Comparison of ENCODE assay signal across 8 cellular contexts in the genomic region with DNA sequence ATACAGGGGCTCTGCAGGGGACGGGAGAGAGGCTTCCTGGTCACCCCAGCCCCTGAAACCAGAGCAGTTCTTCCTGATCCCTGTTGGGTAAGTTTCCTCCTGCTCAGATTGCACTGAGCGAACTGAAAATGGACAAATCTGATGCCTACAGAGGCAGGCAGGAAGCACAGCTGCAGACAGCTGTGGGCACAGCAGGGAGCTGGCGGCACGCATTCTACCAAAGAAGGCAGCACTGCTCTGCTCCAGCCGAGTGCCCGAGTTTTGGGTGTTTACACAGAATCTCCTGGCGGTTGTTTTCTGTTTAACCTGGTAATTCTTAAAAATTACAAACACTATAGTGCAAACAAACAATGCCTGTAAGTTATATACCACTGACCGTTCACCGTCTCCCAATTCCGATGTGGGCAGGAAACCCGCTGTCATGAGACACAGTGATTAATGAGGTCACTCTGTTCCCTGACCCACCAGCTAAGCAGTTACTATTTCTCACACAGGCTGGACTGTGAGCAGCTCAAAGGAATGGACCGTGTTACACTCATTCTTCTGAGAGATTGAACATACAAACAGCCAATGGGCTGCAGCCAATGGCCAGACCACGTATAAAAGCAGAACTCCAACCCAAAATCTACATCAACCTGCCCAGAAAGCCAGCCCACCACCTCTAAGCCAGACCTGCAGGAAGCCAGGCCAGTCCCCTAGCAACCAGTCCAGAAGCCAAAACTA. TPM values are rescaled to one million over a fixed set of nuclear protein-coding genes. Genes with fewer than 3 reads are reported as not detected.
DNase-seq lines count a peak whose midpoint lies in the region; ATAC-seq and TF ChIP-seq lines count a peak whose summit lies in the region.

No MANE protein-coding gene starts in this region.

- H3K4me3 Mint-ChIP-seq in MCF 10A (ENCODE audit: unreplicated experiment), result no peak overlapping the region

- H3K36me3 ChIP-seq in breast epithelium (no peaks in the 10 kb centered on the region), SU-DHL-6 (ENCODE audit: low read length) (no peaks in the 10 kb centered on the region), duodenal mucosa (ENCODE audit: control insufficient read depth in 1 of 2, insufficient read depth in 2 of 2, low read length in 2 of 2) (no peaks in the 10 kb centered on the region), mucosa of descending colon (ENCODE audit: low read depth) (no peaks in the 10 kb centered on the region), upper lobe of left lung (no peaks in the 10 kb centered on the region)

- 24 to 27% methylated on average over 10 to 13 of the region's 13 CpGs for WGBS in upper lobe of left lung, 2 donors

- H3K4me2 ChIP-seq in SU-DHL-6 (ENCODE audit: low read depth, low read length, poor library complexity, severe bottlenecking), result peak overlapping the region; percentile 44

- H3K4me1 Mint-ChIP-seq in MCF 10A (ENCODE audit: insufficient read depth, unreplicated experiment), result peaks cover 15% of the 10 kb centered on the region

- CTCF ChIA-PET in MCF 10A (lab: Yijun Ruan, JAX), result interaction anchor here (1.3 to 4.9 kb wide), 3 partner anchors 8 to 125 kb away, joined by 3 to 50 read pairs (median 8); no protein-coding TSS in a partner anchor

- H4K20me1 ChIP-seq in SU-DHL-6 (ENCODE audit: low read depth, low read length), result no peaks in the 10 kb centered on the region

- POLR2A ChIA-PET in MCF 10A (lab: Yijun Ruan, JAX), result no interaction called here

- TF ChIP-seq POLR2A in breast epithelium (IDR thresholded peaks at IDR 0.05) (no peak), upper lobe of left lung (IDR thresholded peaks at IDR 0.05) (peak in 2 of 4 donors; percentile 24 to 58)

- H3K27ac ChIP-seq in breast epithelium (peak overlapping the region; percentile 29 to 65), SU-DHL-6 (ENCODE audit: low read depth, low read length) (peak overlapping the region; percentile 29), duodenal mucosa (ENCODE audit: low read depth, low read length) (peak overlapping the region; percentile 37), upper lobe of left lung (peak overlapping the region; percentile 71 to 89 (median 82))

- intact Hi-C loops in breast epithelium (cut with DNase I; ENCODE audit: low total_unique reads) (no loop called here), MCF 10A (cut with micrococcal nuclease) (no loop called here), mucosa of descending colon (cut with DNase I, micrococcal nuclease) (loop anchor here in 1 of 2 donors (10.0 kb wide), 1 partner anchor 92 kb away; no protein-coding TSS in a partner anchor)

- DNase-seq in breast epithelium (ENCODE audit: low spot score in 2 of 2) (no peak), MCF 10A (ENCODE audit: unreplicated experiment) (no peak), mucosa of descending colon (no peak), upper lobe of left lung (peak in 1 of 2 donors; percentile 55), SK-N-DZ (ENCODE audit: low spot score) (no peak)

- ATAC-seq in mucosa of descending colon (peak; percentile 34), upper lobe of left lung (ENCODE audit: low FRiP score in 2 of 2) (peak; percentile 52 to 65), HG02763 (IDR thresholded peaks at IDR 0.05; ENCODE audit: unreplicated experiment) (no peak)

- peak overlapping the region in 1 of 3 donors; percentile 24 for H3K4me3 ChIP-seq in breast epithelium
- no peak overlapping the region for H3K4me3 ChIP-seq in SU-DHL-6 (ENCODE audit: insufficient read depth, low read length, poor library complexity, severe bottlenecking)
- H3K4me3 ChIP-seq in duodenal mucosa (ENCODE audit: low read depth in 1 of 2, low read length in 2 of 2), result peak overlapping the region in 1 of 2 donors; percentile 22
- H3K4me3 ChIP-seq in mucosa of descending colon, result no peak overlapping the region
- H3K4me3 ChIP-seq in upper lobe of left lung, result peak overlapping the region in 2 of 4 donors; percentile 15 to 37

- no peaks in the 10 kb centered on the region for H3K27me3 Mint-ChIP-seq in MCF 10A (ENCODE audit: insufficient read depth, unreplicated experiment)

- no peaks in the 10 kb centered on the region for H3K9me3 Mint-ChIP-seq in MCF 10A (ENCODE audit: unreplicated experiment)

- H3K27me3 ChIP-seq in breast epithelium (no peaks in the 10 kb centered on the region), SU-DHL-6 (ENCODE audit: low read length) (no peaks in the 10 kb centered on the region), duodenal mucosa (ENCODE audit: control insufficient read depth in 1 of 2, insufficient read depth in 2 of 2, low read length in 2 of 2) (no peaks in the 10 kb centered on the region), upper lobe of left lung (no peaks in the 10 kb centered on the region)

- H3K4me1 ChIP-seq in breast epithelium, result no peaks in the 10 kb centered on the region
- peaks cover 28 to 36% of the 10 kb centered on the region in 2 donors for H3K4me1 ChIP-seq in duodenal mucosa (ENCODE audit: control insufficient read depth in 1 of 2, insufficient read depth in 2 of 2, low read length in 2 of 2)
- peaks cover 58% of the 10 kb centered on the region for H3K4me1 ChIP-seq in mucosa of descending colon (ENCODE audit: low read depth)
- peaks cover 58 to 79% (median 70%) of the 10 kb centered on the region in 4 donors for H3K4me1 ChIP-seq in upper lobe of left lung

- no peaks in the 10 kb centered on the region for H3K9me2 ChIP-seq in SU-DHL-6 (replicated peaks; ENCODE audit: insufficient read depth, low read length)

- no TSS peak for BruUV-seq in MCF 10A (replicated peaks; lab: Mats Ljungman, UMichigan)

- no peak overlapping the region for H2AFZ ChIP-seq in SU-DHL-6 (ENCODE audit: low read depth, low read length, severe bottlenecking)

- peaks cover 11% of the 10 kb centered on the region for H3F3A ChIP-seq in SU-DHL-6 (ENCODE audit: insufficient read depth)

- peaks cover 30% of the 10 kb centered on the region for H3K36me3 Mint-ChIP-seq in MCF 10A (ENCODE audit: insufficient read depth, unreplicated experiment)

- peak overlapping the region; percentile 23; the same call in 1 of the 2 replicates for H3K9ac ChIP-seq in SU-DHL-6 (ENCODE audit: low read length)
- peak overlapping the region; percentile 22 to 53 for H3K9ac ChIP-seq in duodenal mucosa (ENCODE audit: low read depth in 1 of 2, low read length in 2 of 2)

- TF ChIP-seq EP300 in upper lobe of left lung (IDR thresholded peaks at IDR 0.05), result peak in 2 of 4 donors; percentile 76 to 85

- no peak overlapping the region for H3K27ac Mint-ChIP-seq in MCF 10A (ENCODE audit: low read depth, unreplicated experiment)

- H3K9me3 ChIP-seq in breast epithelium (no peaks in the 10 kb centered on the region), SU-DHL-6 (ENCODE audit: insufficient read depth, low read length) (no peaks in the 10 kb centered on the region), duodenal mucosa (ENCODE audit: control insufficient read depth in 1 of 2, low read length in 2 of 2) (no peaks in the 10 kb centered on the region), mucosa of descending colon (no peaks in the 10 kb centered on the region), upper lobe of left lung (no peaks in the 10 kb centered on the region)

- TF ChIP-seq CTCF in breast epithelium (IDR thresholded peaks at IDR 0.05) (peak in 1 of 3 donors; percentile 12), MCF 10A (IDR thresholded peaks at IDR 0.05; ENCODE audit: unreplicated experiment) (no peak), SU-DHL-6 (IDR thresholded peaks at IDR 0.05; ENCODE audit: insufficient read depth, low read length, poor library complexity, severe bottlenecking) (no peak), mucosa of descending colon (IDR thresholded peaks at IDR 0.05) (no peak), upper lobe of left lung (IDR thresholded peaks at IDR 0.05) (peak in 3 of 6 experiments; percentile 13 to 20 (median 20))

- H3K79me2 ChIP-seq in SU-DHL-6 (ENCODE audit: insufficient read depth, low read length), result no peaks in the 10 kb centered on the region

RNA-seq across cellular contexts. Expression of gene NSMCE1, which starts 25.5 kb away (rescaled TPM):
- total RNA-seq in breast epithelium (10 to 100 TPM; 32.4 to 54.6 (median 51.8) TPM), MCF 10A (2022) (106 and 119 TPM in 2 replicates), mucosa of descending colon (10 to 100 TPM; 39.3 to 50.1 (median 48.9) TPM), upper lobe of left lung (10 to 100 TPM; 14.7 to 50.6 (median 31.0) TPM)
- 75.4 and 86.0 TPM in 2 replicates for polyA plus RNA-seq in SK-N-DZ (2014; cell fraction: cytosol; rRNA removed)
- 39.8 and 43.7 TPM in 2 replicates for polyA plus RNA-seq in SK-N-DZ (2014; cell fraction: nucleus; rRNA removed)

RNA-seq across cellular contexts. Expression of gene KDM8, which starts 39.7 kb away (rescaled TPM):
- total RNA-seq in breast epithelium, result 1 to 10 TPM; 1.9 to 4.5 (median 4.3) TPM
- 3.7 and 4.1 TPM in 2 replicates for total RNA-seq in MCF 10A (2022)
- total RNA-seq in mucosa of descending colon, result 10 to 100 TPM in 1 of 3 donors, 1 to 10 TPM in 2; 8.7 to 12.9 (median 8.9) TPM
- total RNA-seq in upper lobe of left lung, result 10 to 100 TPM in 1 of 6 donors, 1 to 10 TPM in 5; 5.1 to 50.3 (median 6.2) TPM
- 5.0 and 15.0 TPM in 2 replicates for polyA plus RNA-seq in SK-N-DZ (2014; cell fraction: cytosol; rRNA removed)
- polyA plus RNA-seq in SK-N-DZ (2014; cell fraction: nucleus; rRNA removed), result 3.5 and 4.6 TPM in 2 replicates

Comparison
In these comparisons a context has a peak if more than half of its experiments do, and no peak if none do; other contexts are left out.
1. H3K27ac ChIP-seq: peak in every context shown above with its lines; median percentile 82 in upper lobe of left lung; 47 in breast epithelium; 37 in duodenal mucosa; 29 in SU-DHL-6.